ENCODE assay signal across 8 cellular contexts in genomic region chr21:44867999-44868700, GRCh38. TPM values are rescaled to one million over a fixed set of nuclear protein-coding genes. Genes with fewer than 3 reads are reported as not detected.
DNase-seq lines count a peak whose midpoint lies in the region; ATAC-seq and TF ChIP-seq lines count a peak whose summit lies in the region.
"Had no signal": no experiment of that assay in that cellular context is flagged by ENCODE, and none has a peak within 500 bp of the region (broad histone marks: within the 10 kb centered on the region; RNA-seq: fewer than 3 reads in every experiment).

No MANE protein-coding gene starts in this region.

- CTCF ChIA-PET in Panc1 (lab: Charles Lee): no interaction called here

- POLR2A ChIA-PET in Panc1 (lab: Charles Lee): no interaction called here

- BruUV-seq in Panc1 (replicated peaks; lab: Mats Ljungman, UMichigan): no TSS peak

- H3K4me3 Mint-ChIP-seq in activated T-cell treated with anti-CD3 and anti-CD28 coated beads, Interleukin-2, amount 50 U/mL, for 4 hours: peak overlapping the region; percentile 48
- H3K4me3 Mint-ChIP-seq in stimulated activated naive CD8-positive, alpha-beta T cell treated with anti-CD3 and anti-CD28 coated beads, Interleukin-15, amount 100 ng/mL, for 72 hours: peak overlapping the region; percentile 80 to 86

- no peaks in the 10 kb centered on the region for H3K27me3 Mint-ChIP-seq in activated T-cell treated with anti-CD3 and anti-CD28 coated beads, Interleukin-2, amount 50 U/mL, for 4 hours (ENCODE audit: low read depth)
- no peaks in the 10 kb centered on the region for H3K27me3 Mint-ChIP-seq in stimulated activated naive CD8-positive, alpha-beta T cell treated with anti-CD3 and anti-CD28 coated beads, Interleukin-15, amount 100 ng/mL, for 72 hours

- DNase-seq in Panc1 (ENCODE audit: low read depth, low spot score) (no peak), right atrium auricular region (ENCODE audit: low spot score) (no peak), MG63 (no peak)
- no peak for DNase-seq in activated T-cell treated with anti-CD3 and anti-CD28 coated beads, Interleukin-2, amount 50 U/mL, for 4 hours
- DNase-seq in stimulated activated naive CD8-positive, alpha-beta T cell treated with anti-CD3 and anti-CD28 coated beads, Interleukin-15, amount 100 ng/mL, for 72 hours: peak in 1 of 2 donors; percentile 63
- DNase-seq: NCI-H187 treated with DMSO at 0.1 percent for 48 hours had no signal

- peak overlapping the region; percentile 73 to 96 for H3K27ac Mint-ChIP-seq in stimulated activated naive CD8-positive, alpha-beta T cell treated with anti-CD3 and anti-CD28 coated beads, Interleukin-15, amount 100 ng/mL, for 72 hours

- H3K4me1 Mint-ChIP-seq in activated T-cell treated with anti-CD3 and anti-CD28 coated beads, Interleukin-2, amount 50 U/mL, for 4 hours (ENCODE audit: low read depth): peaks cover 82% of the 10 kb centered on the region
- H3K4me1 Mint-ChIP-seq in stimulated activated naive CD8-positive, alpha-beta T cell treated with anti-CD3 and anti-CD28 coated beads, Interleukin-15, amount 100 ng/mL, for 72 hours: peaks cover 89% of the 10 kb centered on the region

- H3K36me3 ChIP-seq in Panc1 (ENCODE audit: control insufficient read depth, insufficient read depth, low read length): peaks cover 4% of the 10 kb centered on the region; the same call in 1 of the 2 replicates
- peaks cover 26% of the 10 kb centered on the region for H3K36me3 ChIP-seq in right atrium auricular region
- peaks cover 59% of the 10 kb centered on the region for H3K36me3 ChIP-seq in MG63

- peaks cover 16% of the 10 kb centered on the region for H3K36me3 Mint-ChIP-seq in activated T-cell treated with anti-CD3 and anti-CD28 coated beads, Interleukin-2, amount 50 U/mL, for 4 hours (ENCODE audit: insufficient read depth)

- ATAC-seq in Panc1: no peak
- ATAC-seq in activated T-cell treated with anti-CD3 and anti-CD28 coated beads, Interleukin-2, amount 50 U/mL, for 4 hours: peak; percentile 48 to 54
- peak; percentile 81 for ATAC-seq in stimulated activated naive CD8-positive, alpha-beta T cell treated with anti-CD3 and anti-CD28 coated beads, Interleukin-15, amount 100 ng/mL, for 72 hours
- ATAC-seq in HG03025 (IDR thresholded peaks at IDR 0.05; ENCODE audit: low FRiP score, unreplicated experiment): no peak
- no peak for ATAC-seq in GM18517 (IDR thresholded peaks at IDR 0.05; ENCODE audit: unreplicated experiment)

- H3K9me3 Mint-ChIP-seq in activated T-cell treated with anti-CD3 and anti-CD28 coated beads, Interleukin-2, amount 50 U/mL, for 4 hours: no peaks in the 10 kb centered on the region
- H3K9me3 Mint-ChIP-seq in stimulated activated naive CD8-positive, alpha-beta T cell treated with anti-CD3 and anti-CD28 coated beads, Interleukin-15, amount 100 ng/mL, for 72 hours: no peaks in the 10 kb centered on the region

- H3K27ac ChIP-seq in Panc1 (ENCODE audit: low read length): peak overlapping the region; percentile 95
- peak overlapping the region; percentile 89 to 97 for H3K27ac ChIP-seq in right atrium auricular region

- H3K4me1 ChIP-seq in Panc1 (ENCODE audit: control insufficient read depth, insufficient read depth, low read length): peaks cover 53% of the 10 kb centered on the region
- H3K4me1 ChIP-seq in right atrium auricular region: peaks cover 0 to 77% of the 10 kb centered on the region in 2 donors

- H3K4me3 ChIP-seq in Panc1 (ENCODE audit: low read depth in 2 of 2, low read length in 2 of 2) (peak overlapping the region in 1 of 2 experiments; percentile 20; a peak in 1 of 4 replicates), right atrium auricular region (no peak overlapping the region), MG63 (no peak overlapping the region)

- intact Hi-C loops in Panc1 (cut with micrococcal nuclease; ENCODE audit: unreplicated experiment): no loop called here

- H3K27me3 ChIP-seq in Panc1 (ENCODE audit: control insufficient read depth, insufficient read depth, low read length) (no peaks in the 10 kb centered on the region), right atrium auricular region (no peaks in the 10 kb centered on the region), MG63 (no peaks in the 10 kb centered on the region)

- TF ChIP-seq CTCF in Panc1 (IDR thresholded peaks at IDR 0.05) (no peak), right atrium auricular region (IDR thresholded peaks at IDR 0.05) (no peak)

- in situ Hi-C loops in Panc1 (cut with HindIII; ENCODE audit: low pct_unique_long_range_greater_than_20kb, low sequenced_read_pairs): no loop called here

- no peaks in the 10 kb centered on the region for H3K9me3 ChIP-seq in Panc1 (ENCODE audit: control insufficient read depth, insufficient read depth, low read depth, low read length)
- H3K9me3 ChIP-seq in right atrium auricular region: no peaks in the 10 kb centered on the region
- no peaks in the 10 kb centered on the region for H3K9me3 ChIP-seq in MG63

RNA-seq across cellular contexts. Expression of gene PTTG1IP, which starts 5.3 kb away (rescaled TPM):
- total RNA-seq in Panc1 (2021; ENCODE audit: unreplicated experiment) (226 TPM), right atrium auricular region (100 to 1,000 TPM; 284 to 303 TPM)
- polyA plus RNA-seq in Panc1 (2012; ENCODE audit: insufficient read length): 169 TPM
- total RNA-seq in activated T-cell treated with anti-CD3 and anti-CD28 coated beads, Interleukin-2, amount 50 U/mL, for 4 hours: 10 to 100 TPM; 33.8 to 37.6 (median 34.6) TPM
- total RNA-seq in MG63 (2014; rRNA removed; shearing (Covaris generic); ENCODE audit: low replicate concordance): 396 and 445 TPM in 2 replicates

RNA-seq across cellular contexts. Expression of gene SUMO3, which starts 50.3 kb away (rescaled TPM):
- total RNA-seq in Panc1 (2021; ENCODE audit: unreplicated experiment): 41.4 TPM
- 55.8 TPM for polyA plus RNA-seq in Panc1 (2012; ENCODE audit: insufficient read length)
- total RNA-seq in activated T-cell treated with anti-CD3 and anti-CD28 coated beads, Interleukin-2, amount 50 U/mL, for 4 hours: 100 to 1,000 TPM in 1 of 3 donors, 10 to 100 TPM in 2; 87.0 to 107 (median 93.4) TPM
- total RNA-seq in right atrium auricular region: 10 to 100 TPM; 59.7 to 74.1 TPM
- 153 and 197 TPM in 2 replicates for total RNA-seq in MG63 (2014; rRNA removed; shearing (Covaris generic); ENCODE audit: low replicate concordance)

RNA-seq across cellular contexts. Expression of gene ITGB2, which starts 52.5 kb away (rescaled TPM):
- total RNA-seq in Panc1 (2021; ENCODE audit: unreplicated experiment) (3.0 TPM), right atrium auricular region (10 to 100 TPM; 16.7 to 63.6 TPM)
- polyA plus RNA-seq in Panc1 (2012; ENCODE audit: insufficient read length): 3.4 TPM
- 100 to 1,000 TPM; 175 to 195 (median 180) TPM for total RNA-seq in activated T-cell treated with anti-CD3 and anti-CD28 coated beads, Interleukin-2, amount 50 U/mL, for 4 hours
- 4.3 and 12.9 TPM in 2 replicates for total RNA-seq in MG63 (2014; rRNA removed; shearing (Covaris generic); ENCODE audit: low replicate concordance)

Comparison
In these comparisons a context has a peak if more than half of its experiments do, and no peak if none do; other contexts are left out.
1. ATAC-seq: peak in activated T-cell treated with anti-CD3 and anti-CD28 coated beads, Interleukin-2, amount 50 U/mL, for 4 hours (2 of 2) and stimulated activated naive CD8-positive, alpha-beta T cell treated with anti-CD3 and anti-CD28 coated beads, Interleukin-15, amount 100 ng/mL, for 72 hours (single experiment); none in Panc1 (single experiment), HG03025 (single experiment) and GM18517 (single experiment).